Comparison of ENCODE assay signal across 8 cellular contexts in the genomic region with DNA sequence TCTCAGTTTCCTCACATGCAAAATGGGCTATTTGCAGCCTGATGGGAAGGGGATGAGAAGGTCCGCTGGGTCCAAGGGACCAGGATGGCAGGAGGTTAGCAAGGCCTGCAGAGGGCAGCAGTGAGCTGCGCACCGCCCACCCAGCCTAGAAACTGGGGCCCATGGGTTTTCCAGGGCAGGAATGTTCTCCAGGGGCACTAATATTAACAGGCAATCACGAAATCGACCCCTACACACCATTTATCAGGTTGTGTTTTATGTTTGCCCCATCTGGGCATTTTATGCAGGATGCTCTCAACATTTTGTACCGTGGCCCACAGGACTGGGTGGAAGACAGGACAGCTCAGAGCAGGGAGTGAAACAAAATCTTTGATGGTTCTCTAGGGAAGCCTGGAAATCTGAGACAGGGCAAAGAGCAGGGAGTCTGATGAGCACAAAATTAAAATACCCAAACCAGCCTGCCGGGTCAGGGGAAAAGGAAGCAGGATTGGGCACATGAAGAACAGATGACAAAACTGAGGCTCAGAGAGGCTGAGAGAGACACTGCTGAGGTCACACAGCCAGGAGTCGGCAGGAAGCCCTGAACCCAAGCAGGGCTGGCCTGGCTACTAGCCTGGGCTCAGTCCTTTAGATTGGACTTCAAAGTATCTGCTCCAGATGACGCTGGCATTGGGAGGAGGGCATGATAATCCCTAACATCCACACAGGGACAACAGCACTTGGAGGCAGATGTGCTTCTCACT. TPM values are rescaled to one million over a fixed set of nuclear protein-coding genes. Genes with fewer than 3 reads are reported as not detected.
DNase-seq lines count a peak whose midpoint lies in the region; ATAC-seq and TF ChIP-seq lines count a peak whose summit lies in the region.

No MANE protein-coding gene starts in this region.

- TF ChIP-seq CTCF in AG04449 (IDR thresholded peaks at IDR 0.05; ENCODE audit: insufficient read depth, low read length, missing control alignments): peak; percentile 97
- peak; percentile 97 for TF ChIP-seq CTCF in GM13977 (IDR thresholded peaks at IDR 0.05; ENCODE audit: extremely low read depth, insufficient read depth, missing control alignments)
- peak; percentile 97 for TF ChIP-seq CTCF in endodermal cell (conservative IDR thresholded peaks at IDR 0.05)

- CTCF ChIA-PET in AG04449 (lab: Yijun Ruan, JAX): interaction anchor here (0.7 to 27.6 kb wide), 20 partner anchors 8 to 207 kb away, joined by 3 to 953 read pairs (median 4); no protein-coding TSS in a partner anchor

- no peak overlapping the region for H3K27ac ChIP-seq in endodermal cell (ENCODE audit: low read depth, low read length)

- peaks cover 21% of the 10 kb centered on the region for H3K9me3 ChIP-seq in endodermal cell (ENCODE audit: control insufficient read depth, low read length)

- peak; percentile 25 for ATAC-seq in stimulated activated memory B cell treated with anti-CD40 and anti-IgM and Interleukin-4, amounts not matched to agents 10 μg/mL and 1 μg/mL and 100 μg/mL, for 72 hours
- no peak for ATAC-seq in GM18870 (IDR thresholded peaks at IDR 0.05; ENCODE audit: unreplicated experiment)

- H3K4me1 Mint-ChIP-seq in endodermal cell: peaks cover 31% of the 10 kb centered on the region
- H3K4me1 Mint-ChIP-seq in stimulated activated memory B cell treated with anti-CD40 and anti-IgM and Interleukin-4, amounts not matched to agents 10 μg/mL and 1 μg/mL and 100 μg/mL, for 72 hours: peaks cover 65% of the 10 kb centered on the region

- H3K4me1 ChIP-seq in endodermal cell (ENCODE audit: control insufficient read depth, insufficient read depth, low read length): no peaks in the 10 kb centered on the region

- no peak overlapping the region for H3K9ac ChIP-seq in endodermal cell (ENCODE audit: extremely low read depth, low read length, poor library complexity, severe bottlenecking)

- H3K27ac Mint-ChIP-seq in endodermal cell: peak overlapping the region; percentile 23
- H3K27ac Mint-ChIP-seq in stimulated activated memory B cell treated with anti-CD40 and anti-IgM and Interleukin-4, amounts not matched to agents 10 μg/mL and 1 μg/mL and 100 μg/mL, for 72 hours: no peak overlapping the region

- POLR2A ChIA-PET in AG04449 (lab: Yijun Ruan, JAX): interaction anchor here (2.1 kb wide), 1 partner anchor 103 kb away, joined by 6 read pairs; no protein-coding TSS in a partner anchor

- DNase-seq in AG04449 (ENCODE audit: low read depth, low spot score) (no peak), GM13977 (ENCODE audit: low spot score) (peak; percentile 81), NCI-H82 (lab: John Stamatoyannopoulos, UW) (peak; percentile 81), endodermal cell (peak; percentile 90), middle frontal gyrus (ENCODE audit: extremely low spot score, low spot score) (peak; percentile 50)
- DNase-seq in activated CD8-positive, alpha-beta memory T cell treated with anti-CD3 and anti-CD28 coated beads, Interleukin-2, amount 50 U/mL, for 4 hours: peak; percentile 68

- peaks cover 34% of the 10 kb centered on the region for H3K36me3 Mint-ChIP-seq in endodermal cell (ENCODE audit: low read depth)
- peaks cover 12% of the 10 kb centered on the region for H3K36me3 Mint-ChIP-seq in stimulated activated memory B cell treated with anti-CD40 and anti-IgM and Interleukin-4, amounts not matched to agents 10 μg/mL and 1 μg/mL and 100 μg/mL, for 72 hours

- H3K4me3 Mint-ChIP-seq in endodermal cell: peak overlapping the region; percentile 62
- peak overlapping the region; percentile 46 for H3K4me3 Mint-ChIP-seq in stimulated activated memory B cell treated with anti-CD40 and anti-IgM and Interleukin-4, amounts not matched to agents 10 μg/mL and 1 μg/mL and 100 μg/mL, for 72 hours

- H3K27me3 ChIP-seq in endodermal cell (ENCODE audit: control insufficient read depth, insufficient read depth, low read length, poor library complexity, severe bottlenecking): no peaks in the 10 kb centered on the region

- H3K9me3 Mint-ChIP-seq in endodermal cell: peaks cover 33% of the 10 kb centered on the region
- peaks cover 7% of the 10 kb centered on the region for H3K9me3 Mint-ChIP-seq in stimulated activated memory B cell treated with anti-CD40 and anti-IgM and Interleukin-4, amounts not matched to agents 10 μg/mL and 1 μg/mL and 100 μg/mL, for 72 hours

- H3K27me3 Mint-ChIP-seq in endodermal cell (ENCODE audit: insufficient read depth): peaks cover 15% of the 10 kb centered on the region
- H3K27me3 Mint-ChIP-seq in stimulated activated memory B cell treated with anti-CD40 and anti-IgM and Interleukin-4, amounts not matched to agents 10 μg/mL and 1 μg/mL and 100 μg/mL, for 72 hours: no peaks in the 10 kb centered on the region

- H3K4me3 ChIP-seq in AG04449 (ENCODE audit: low read depth, low read length) (no peak overlapping the region), endodermal cell (ENCODE audit: low read length) (no peak overlapping the region)

- WGBS in endodermal cell (ENCODE audit: insufficient coverage in 1 of 2, insufficient read length in 1 of 2), 2 experiments: 37 to 41% methylated on average over 6 to 9 of the region's 9 CpGs

- in situ Hi-C loops in GM13977 (cut with MboI; ENCODE audit: low pct_unique_long_range_greater_than_20kb, low sequenced_read_pairs, unreplicated experiment): loop anchor here (5.0 to 25.0 kb wide), 2 partner anchors 99 to 209 kb away; no protein-coding TSS in a partner anchor

- peaks cover 8% of the 10 kb centered on the region for H3K36me3 ChIP-seq in endodermal cell (ENCODE audit: control insufficient read depth, insufficient read depth, low read length)

RNA-seq across cellular contexts. Expression of a gene that starts 1.6 kb away (rescaled TPM):
- 100 to 1,000 TPM; 102 to 172 TPM for total RNA-seq in endodermal cell
- polyA plus RNA-seq in endodermal cell (2013, experiment 1 of 2): 52.0 TPM
- polyA plus RNA-seq in endodermal cell (2013, experiment 2 of 2): 54.4 TPM

RNA-seq across cellular contexts. Expression of a gene that starts 33.4 kb away (rescaled TPM):
- total RNA-seq in endodermal cell: 1 to 10 TPM; 2.6 to 3.3 TPM
- 6.8 TPM for polyA plus RNA-seq in endodermal cell (2013, experiment 1 of 2)
- 6.4 TPM for polyA plus RNA-seq in endodermal cell (2013, experiment 2 of 2)

RNA-seq across cellular contexts. Expression of a gene that starts 36.9 kb away (rescaled TPM):
- total RNA-seq in endodermal cell: 1 to 10 TPM in 1 of 2 donors, under 1 TPM in 1; 0.35 to 2.3 TPM
- 1.4 TPM for polyA plus RNA-seq in endodermal cell (2013, experiment 1 of 2)
- polyA plus RNA-seq in endodermal cell (2013, experiment 2 of 2): 1.5 TPM
